In genomic region chr15:82231842-82232241, GRCh38 we compare ENCODE assay signal across 1 cellular context.
TF ChIP-seq lines count a peak whose summit lies in the region.

No MANE protein-coding gene starts in this region.

TF ChIP-seq in SK-N-SH, 30 proteins besides CTCF, POLR2A, EP300 and RAD21 (continued from another document):
- TF ChIP-seq ZBTB33 (IDR thresholded peaks at IDR 0.05; ENCODE audit: borderline replicate concordance, low read depth) (no peak), CHD2 (IDR thresholded peaks at IDR 0.05; ENCODE audit: low read length, partially characterized antibody) (no peak), MAX (IDR thresholded peaks at IDR 0.05; ENCODE audit: low read depth) (no peak)
